Comparison of ENCODE assay signal across 13 cellular contexts in genomic region chr9:78871452-78872331, GRCh38.
DNase-seq lines count a peak whose midpoint lies in the region; ATAC-seq and TF ChIP-seq lines count a peak whose summit lies in the region.
"Had no signal": no experiment of that assay in that cellular context is flagged by ENCODE, and none has a peak within 500 bp of the region (broad histone marks: within the 10 kb centered on the region; RNA-seq: fewer than 3 reads in every experiment).

No MANE protein-coding gene starts in this region.

- in situ Hi-C loops in brain microvascular endothelial cell (cut with HindIII; ENCODE audit: low pct_ligation_motif_present, low sequenced_read_pairs), result no loop called here

- no peak overlapping the region for H2BK120ac ChIP-seq in mesenchymal stem cell (ENCODE audit: low read depth, low read length)

- H3K9ac ChIP-seq in mesenchymal stem cell (ENCODE audit: low read length), result no peak overlapping the region

- H3K4me3 Mint-ChIP-seq in natural killer cell, result no peak overlapping the region
- H3K4me3 Mint-ChIP-seq: activated B cell treated with CpG ODN at 0.5 μM for 24 hours; activated T-helper 17 cell treated with anti-CD3 and anti-CD28 coated beads, Interleukin-2, amount 50 U/mL, for 72 hours had no signal

- 0% methylated on average over 1 of the region's 4 CpGs for WGBS in mesenchymal stem cell

- H2AK5ac ChIP-seq in mesenchymal stem cell (ENCODE audit: low read length, severe bottlenecking), result no peak overlapping the region

- H3K27ac ChIP-seq in brain microvascular endothelial cell (peak overlapping the region; percentile 63), mesenchymal stem cell (ENCODE audit: low read length, poor library complexity, severe bottlenecking) (peak overlapping the region; percentile 87)
- H3K27ac ChIP-seq: dorsolateral prefrontal cortex had no signal

- no peak overlapping the region for H3K4me3 ChIP-seq in BJ (ENCODE audit: low read depth, low read length)
- no peak overlapping the region for H3K4me3 ChIP-seq in brain microvascular endothelial cell (ENCODE audit: low read depth, low read length)
- no peak overlapping the region for H3K4me3 ChIP-seq in mesenchymal stem cell (ENCODE audit: insufficient read depth in 1 of 2, low read depth in 1 of 2, low read length in 2 of 2)
- H3K4me3 ChIP-seq: dorsolateral prefrontal cortex had no signal

- H2BK12ac ChIP-seq in mesenchymal stem cell (ENCODE audit: low read length in 2 of 2), result peak overlapping the region in 1 of 2 experiments; percentile 78

- H3K4me1 Mint-ChIP-seq in natural killer cell, result no peaks in the 10 kb centered on the region
- H3K4me1 Mint-ChIP-seq: activated B cell treated with CpG ODN at 0.5 μM for 24 hours; activated T-helper 17 cell treated with anti-CD3 and anti-CD28 coated beads, Interleukin-2, amount 50 U/mL, for 72 hours had no signal

- no peak overlapping the region for H3K23ac ChIP-seq in mesenchymal stem cell (ENCODE audit: low read length in 2 of 2)

- H3K36me3 ChIP-seq in BJ (ENCODE audit: control insufficient read depth, insufficient read depth, low read length) (no peaks in the 10 kb centered on the region), brain microvascular endothelial cell (replicated peaks) (no peaks in the 10 kb centered on the region), mesenchymal stem cell (ENCODE audit: control insufficient read depth in 1 of 2, insufficient read depth in 2 of 2, low read depth in 1 of 2, low read length in 2 of 2) (no peaks in the 10 kb centered on the region)

- DNase-seq in BJ (ENCODE audit: low read depth), result peak; percentile 88
- DNase-seq in LHCN-M2 (ENCODE audit: low read depth), result peak; percentile 83
- DNase-seq in brain microvascular endothelial cell, result peak; percentile 80
- DNase-seq in mesenchymal stem cell, result peak; percentile 93
- no peak for DNase-seq in natural killer cell
- no peak for DNase-seq in NCI-H748 treated with DMSO at 0.1 percent for 48 hours (lab: John Stamatoyannopoulos, UW)
- DNase-seq in SHP77 (lab: John Stamatoyannopoulos, UW), result no peak
- DNase-seq: activated B cell treated with CpG ODN at 0.5 μM for 24 hours; dorsolateral prefrontal cortex; OCI-M1; stimulated activated CD4-positive, alpha-beta T cell treated with anti-CD3 and anti-CD28 coated beads, Interleukin-4, amount 100 ng/mL, for 4 hours had no signal

- no peak overlapping the region for H4K91ac ChIP-seq in mesenchymal stem cell (ENCODE audit: low read length)

- TF ChIP-seq CTCF in BJ (IDR thresholded peaks at IDR 0.05; ENCODE audit: insufficient read depth, low read depth, low read length) (no peak), brain microvascular endothelial cell (IDR thresholded peaks at IDR 0.05; ENCODE audit: low read depth, low read length, missing control alignments) (no peak), natural killer cell (IDR thresholded peaks at IDR 0.05) (no peak)

- H3K9me3 Mint-ChIP-seq in natural killer cell, result peaks cover 7 to 8% of the 10 kb centered on the region in 2 donors

- intact Hi-C loops in natural killer cell (cut with micrococcal nuclease), result no loop called here

- no peak overlapping the region for H2AFZ ChIP-seq in mesenchymal stem cell (ENCODE audit: low read depth, low read length)

- no peaks in the 10 kb centered on the region for H3K4me1 ChIP-seq in mesenchymal stem cell (ENCODE audit: control insufficient read depth, insufficient read depth, low read depth, low read length)

- H3K79me1 ChIP-seq in mesenchymal stem cell (replicated peaks; ENCODE audit: low read length, poor library complexity, severe bottlenecking), result no peaks in the 10 kb centered on the region

- H3K4ac ChIP-seq in mesenchymal stem cell (ENCODE audit: low read depth in 1 of 2, low read length in 2 of 2), result peak overlapping the region in 1 of 2 experiments; percentile 51

- no peak overlapping the region for H4K8ac ChIP-seq in mesenchymal stem cell (ENCODE audit: low read length)

- H3K36me3 Mint-ChIP-seq in natural killer cell, result no peaks in the 10 kb centered on the region

- ATAC-seq in HG03442 (IDR thresholded peaks at IDR 0.05; ENCODE audit: unreplicated experiment), result no peak
- ATAC-seq in natural killer cell, result no peak
- ATAC-seq: activated T-helper 17 cell treated with anti-CD3 and anti-CD28 coated beads, Interleukin-2, amount 50 U/mL, for 72 hours had no signal

- no peak overlapping the region for H2BK15ac ChIP-seq in mesenchymal stem cell (ENCODE audit: low read depth, poor library complexity, severe bottlenecking)

- no peak overlapping the region for H3K4me2 ChIP-seq in mesenchymal stem cell (ENCODE audit: low read length, poor library complexity, severe bottlenecking)

- no peaks in the 10 kb centered on the region for H3K9me3 ChIP-seq in mesenchymal stem cell (ENCODE audit: control insufficient read depth, low read length)

- H3K27ac Mint-ChIP-seq in natural killer cell, result no peak overlapping the region
- H3K27ac Mint-ChIP-seq: activated B cell treated with CpG ODN at 0.5 μM for 24 hours; activated T-helper 17 cell treated with anti-CD3 and anti-CD28 coated beads, Interleukin-2, amount 50 U/mL, for 72 hours had no signal

- POLR2A ChIA-PET in BJ (lab: Charles Lee), result interaction anchor here (0.5 to 1.1 kb wide), 3 partner anchors 81 to 318 kb away, joined by 3 read pairs; no protein-coding TSS in a partner anchor

- H3K27me3 ChIP-seq in BJ (ENCODE audit: control insufficient read depth, insufficient read depth, low read length), result no peaks in the 10 kb centered on the region
- no peaks in the 10 kb centered on the region for H3K27me3 ChIP-seq in brain microvascular endothelial cell (replicated peaks)
- H3K27me3 ChIP-seq in mesenchymal stem cell (ENCODE audit: control insufficient read depth in 1 of 2, insufficient read depth in 1 of 2, low read length in 2 of 2), result no peaks in the 10 kb centered on the region

- CTCF ChIA-PET in BJ (lab: Yijun Ruan, JAX), result interaction anchor here (0.9 to 1.3 kb wide), 3 partner anchors 92 to 269 kb away, joined by 3 read pairs; no protein-coding TSS in a partner anchor

- H3K14ac ChIP-seq in mesenchymal stem cell (ENCODE audit: low read length in 2 of 2), result no peak overlapping the region

- H2BK5ac ChIP-seq in mesenchymal stem cell (ENCODE audit: low read depth, low read length, poor library complexity, severe bottlenecking), result no peak overlapping the region

- H3K18ac ChIP-seq in mesenchymal stem cell (ENCODE audit: low read depth in 1 of 2, low read length in 2 of 2), result no peak overlapping the region

- no peaks in the 10 kb centered on the region for H3K27me3 Mint-ChIP-seq in natural killer cell (ENCODE audit: low read depth in 2 of 2)
- H3K27me3 Mint-ChIP-seq: activated T-helper 17 cell treated with anti-CD3 and anti-CD28 coated beads, Interleukin-2, amount 50 U/mL, for 72 hours had no signal

Comparison
In these comparisons a context has a peak if more than half of its experiments do, and no peak if none do; other contexts are left out.
1. DNase-seq: peak in BJ (single experiment), LHCN-M2 (single experiment), brain microvascular endothelial cell (single experiment) and mesenchymal stem cell (single experiment); none in natural killer cell (single experiment), NCI-H748 treated with DMSO at 0.1 percent for 48 hours (single experiment) and SHP77 (0 of 2).